8 cellular contexts compared by ENCODE assay signal in the genomic region with DNA sequence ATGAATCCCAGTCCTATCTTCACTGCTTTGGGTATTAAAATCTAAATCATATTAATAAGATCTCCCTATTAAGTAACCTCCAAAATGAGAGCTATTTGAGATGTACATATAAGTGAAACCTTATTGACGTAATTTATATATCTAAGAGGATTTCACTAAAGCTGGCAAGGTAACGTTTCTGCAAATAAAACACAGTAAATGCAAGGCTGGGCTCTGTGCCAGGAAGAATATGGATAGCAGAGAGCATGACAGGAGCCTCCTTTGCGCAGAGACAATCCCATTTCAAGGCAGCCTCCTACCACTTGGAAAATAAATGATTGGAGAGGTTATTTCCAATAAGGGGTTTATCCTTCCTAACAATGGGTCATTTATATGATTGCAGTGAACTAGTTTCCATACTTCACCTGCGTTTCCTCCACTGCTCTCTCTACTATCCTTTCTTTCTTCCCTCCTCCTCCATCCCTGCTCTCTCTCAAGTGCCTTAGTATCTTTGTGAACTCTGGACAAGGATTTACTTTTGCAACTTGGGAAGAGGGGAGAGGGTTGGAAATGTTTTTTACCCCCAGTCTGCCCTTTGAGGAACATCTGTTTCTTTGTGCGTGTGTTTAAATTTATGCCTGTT. TPM values are rescaled to one million over a fixed set of nuclear protein-coding genes. Genes with fewer than 3 reads are reported as not detected.
DNase-seq lines count a peak whose midpoint lies in the region; ATAC-seq and TF ChIP-seq lines count a peak whose summit lies in the region.

No MANE protein-coding gene starts in this region.

- peaks cover 2% of the 10 kb centered on the region for H3K9me3 ChIP-seq in trophoblast cell (ENCODE audit: insufficient read depth, low read depth, low read length)

- H3K18ac ChIP-seq in trophoblast cell (ENCODE audit: low read length) = no peak overlapping the region

- H3K4me2 ChIP-seq in trophoblast cell (ENCODE audit: low read length) = peak overlapping the region; percentile 9

- no peak overlapping the region for H3K23ac ChIP-seq in trophoblast cell (ENCODE audit: low read length)

- DNase-seq in G401 (ENCODE audit: low spot score) = peak; percentile 44
- peak; percentile 46 for DNase-seq in NCI-H345 treated with DMSO at 0.1 percent for 48 hours (lab: John Stamatoyannopoulos, UW; ENCODE audit: unreplicated experiment)
- DNase-seq in dorsolateral prefrontal cortex = no peak
- no peak for DNase-seq in trophoblast cell
- no peak for DNase-seq in GM19238 (ENCODE audit: insufficient read length, low spot score)
- no peak for DNase-seq in AG20443 (ENCODE audit: low spot score)
- DNase-seq in HEK293T (ENCODE audit: extremely low spot score) = no peak

- H2AK5ac ChIP-seq in trophoblast cell (ENCODE audit: low read length) = no peak overlapping the region

- H2BK120ac ChIP-seq in trophoblast cell (ENCODE audit: insufficient read depth, low read length, poor library complexity) = no peak overlapping the region

- no peak overlapping the region for H2BK12ac ChIP-seq in trophoblast cell (ENCODE audit: low read length)

- POLR2A ChIA-PET in HEK293T (lab: Yijun Ruan, JAX) = interaction anchor here (1.1 kb wide), 1 partner anchor 24 kb away, joined by 3 read pairs; no protein-coding TSS in a partner anchor

- no peak overlapping the region for H4K8ac ChIP-seq in trophoblast cell (ENCODE audit: low read depth, low read length)

- H3K27ac ChIP-seq in dorsolateral prefrontal cortex (peak overlapping the region; percentile 46 to 99 (median 96)), trophoblast cell (ENCODE audit: low read depth, low read length) (no peak overlapping the region)

- H3K14ac ChIP-seq in trophoblast cell (ENCODE audit: low read length) = no peak overlapping the region

- in situ Hi-C loops in G401 (cut with HindIII; ENCODE audit: low sequenced_read_pairs) = no loop called here

- no peak for ATAC-seq in GM21447 (IDR thresholded peaks at IDR 0.05; ENCODE audit: unreplicated experiment)

- CTCF ChIA-PET in HEK293T (lab: Yijun Ruan, JAX) = interaction anchor here (0.6 to 1.6 kb wide), 4 partner anchors 29 to 1138 kb away, joined by 3 to 7 read pairs (median 3); no protein-coding TSS in a partner anchor

- H3K4ac ChIP-seq in trophoblast cell (ENCODE audit: low read depth, low read length) = no peak overlapping the region

- H3K36me3 ChIP-seq in trophoblast cell (ENCODE audit: control insufficient read depth in 1 of 2, insufficient read depth in 2 of 2, low read length in 2 of 2) = no peaks in the 10 kb centered on the region

- WGBS in trophoblast cell (ENCODE audit: extremely low coverage, insufficient coverage, insufficient read length) = no CpG with 5 or more reads among the region's 5 CpGs

- no peak overlapping the region for H2BK5ac ChIP-seq in trophoblast cell (ENCODE audit: low read depth, low read length, poor library complexity)

- H4K12ac ChIP-seq in trophoblast cell (ENCODE audit: low read depth, low read length) = no peak overlapping the region

- no peak overlapping the region for H3K9ac ChIP-seq in trophoblast cell (ENCODE audit: low read length)

- H4K91ac ChIP-seq in trophoblast cell (ENCODE audit: low read depth, low read length) = no peak overlapping the region

- H3K4me3 ChIP-seq in dorsolateral prefrontal cortex = peak overlapping the region in 52 of 59 donors; percentile 8 to 97 (median 80)
- H3K4me3 ChIP-seq in trophoblast cell (ENCODE audit: low read depth, low read length) = no peak overlapping the region

- no peak for TF ChIP-seq CTCF in dorsolateral prefrontal cortex (IDR thresholded peaks at IDR 0.05 in 54 of 56, conservative IDR thresholded peaks at IDR 0.05 in 2 of 56; ENCODE audit: low read depth in 1 of 56, partially characterized antibody in 56 of 56)

- intact Hi-C loops in dorsolateral prefrontal cortex (cut with DNase I) = loop anchor here in 1 of 2 donors (2.0 kb wide), 1 partner anchor 107 kb away; no protein-coding TSS in a partner anchor

- no peaks in the 10 kb centered on the region for H3K79me1 ChIP-seq in trophoblast cell (ENCODE audit: low read length)

- H3K27me3 ChIP-seq in dorsolateral prefrontal cortex = no peaks in the 10 kb centered on the region
- peaks cover 31% of the 10 kb centered on the region for H3K27me3 ChIP-seq in trophoblast cell (ENCODE audit: insufficient read depth, low read length)

- H3K79me2 ChIP-seq in trophoblast cell (ENCODE audit: control insufficient read depth, insufficient read depth, low read length, poor library complexity) = no peaks in the 10 kb centered on the region

- peaks cover 6 to 11% of the 10 kb centered on the region in 2 experiments for H3K4me1 ChIP-seq in trophoblast cell (ENCODE audit: control insufficient read depth in 1 of 2, insufficient read depth in 2 of 2, low read length in 2 of 2)

- no peak overlapping the region for H2AFZ ChIP-seq in trophoblast cell (ENCODE audit: insufficient read depth, low read length, poor library complexity)

TF ChIP-seq in HEK293T, 16 proteins besides CTCF, POLR2A, EP300 and RAD21:
- TF ChIP-seq NFRKB (IDR thresholded peaks at IDR 0.05) (no peak), L3MBTL2 (conservative IDR thresholded peaks at IDR 0.05) (no peak), ARNT (IDR thresholded peaks at IDR 0.05) (no peak), ZNF384 (IDR thresholded peaks at IDR 0.05) (no peak), TARDBP (IDR thresholded peaks at IDR 0.05) (no peak), FOXM1 (IDR thresholded peaks at IDR 0.05; ENCODE audit: borderline replicate concordance) (no peak), LEF1 (IDR thresholded peaks at IDR 0.05; ENCODE audit: borderline replicate concordance) (no peak), HDGF (IDR thresholded peaks at IDR 0.05; ENCODE audit: borderline replicate concordance) (no peak), FOXA1 (IDR thresholded peaks at IDR 0.05) (no peak), FOXK2 (IDR thresholded peaks at IDR 0.05) (no peak)

RNA-seq across cellular contexts. Expression of gene NFIA, which starts 3.0 kb away (rescaled TPM):
- 0.37 and 0.47 TPM in 2 replicates for total RNA-seq in G401 (2014; rRNA removed; shearing (Covaris generic))
- 100 to 1,000 TPM in 40 of 120 experiments, 10 to 100 TPM in 80; 63.0 to 203 (median 91.8) TPM for total RNA-seq in dorsolateral prefrontal cortex
- polyA plus RNA-seq in trophoblast cell (2013) = 0.12 and 0.23 TPM in 2 replicates

Comparison
In these comparisons a context has a peak if more than half of its experiments do, and no peak if none do; other contexts are left out.
1. DNase-seq: peak in G401 (single experiment) and NCI-H345 treated with DMSO at 0.1 percent for 48 hours (single experiment); none in dorsolateral prefrontal cortex (0 of 10), trophoblast cell (0 of 2), GM19238 (single experiment), AG20443 (single experiment) and HEK293T (single experiment).
2. RNA of gene NFIA, which starts 3.0 kb away (total RNA-seq): 63.0 to 203 TPM in dorsolateral prefrontal cortex; 0.37 to 0.47 TPM in G401; every median in the first group is over 10 times any median in the second.